8 cellular contexts compared by ENCODE assay signal in the genomic region with DNA sequence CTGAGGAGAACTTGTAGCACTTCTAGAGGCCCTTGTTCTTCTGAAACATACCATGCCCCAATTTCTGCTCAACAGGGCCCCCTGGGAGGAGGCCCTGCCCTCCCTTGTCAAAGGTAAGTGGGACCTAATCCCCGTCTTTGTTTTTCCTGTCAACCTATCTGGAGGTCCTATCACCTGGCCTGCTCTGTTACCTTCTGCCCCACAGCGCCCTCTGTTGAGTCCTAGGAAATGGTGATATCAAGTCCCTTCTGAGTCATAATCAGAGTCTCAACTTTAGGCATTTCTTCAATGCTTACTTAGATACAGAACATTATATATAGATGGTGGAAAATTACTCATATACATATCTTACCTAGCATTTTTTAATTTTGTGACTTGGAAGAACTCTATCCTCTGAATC. TPM values are rescaled to one million over a fixed set of nuclear protein-coding genes. Genes with fewer than 3 reads are reported as not detected.
DNase-seq lines count a peak whose midpoint lies in the region; ATAC-seq and TF ChIP-seq lines count a peak whose summit lies in the region.

No MANE protein-coding gene starts in this region.

- H3K27ac Mint-ChIP-seq in natural killer cell = no peak overlapping the region
- H3K27ac Mint-ChIP-seq in natural killer cell treated with Interleukin-12 subunit alpha and Interleukin-12 subunit beta and Interleukin-15 and Interleukin-18, amount 100 ng/mL, for 72 hours = no peak overlapping the region
- H3K27ac Mint-ChIP-seq in activated naive CD8-positive, alpha-beta T cell treated with anti-CD3 and anti-CD28 coated beads for 36 hours = no peak overlapping the region
- H3K27ac Mint-ChIP-seq in activated T-helper 17 cell treated with anti-CD3 and anti-CD28 coated beads, Interleukin-2, amount 50 U/mL, for 72 hours = no peak overlapping the region

- TF ChIP-seq EP300 in transverse colon (IDR thresholded peaks at IDR 0.05; ENCODE audit: low read depth) = no peak

- no peaks in the 10 kb centered on the region for H3K36me3 Mint-ChIP-seq in natural killer cell
- H3K36me3 Mint-ChIP-seq in natural killer cell treated with Interleukin-12 subunit alpha and Interleukin-12 subunit beta and Interleukin-15 and Interleukin-18, amount 100 ng/mL, for 72 hours = no peaks in the 10 kb centered on the region
- no peaks in the 10 kb centered on the region for H3K36me3 Mint-ChIP-seq in activated naive CD8-positive, alpha-beta T cell treated with anti-CD3 and anti-CD28 coated beads for 36 hours
- H3K36me3 Mint-ChIP-seq in activated T-helper 17 cell treated with anti-CD3 and anti-CD28 coated beads, Interleukin-2, amount 50 U/mL, for 72 hours (ENCODE audit: low read depth) = no peaks in the 10 kb centered on the region

- no peaks in the 10 kb centered on the region for H3K9me3 Mint-ChIP-seq in natural killer cell
- no peaks in the 10 kb centered on the region for H3K9me3 Mint-ChIP-seq in natural killer cell treated with Interleukin-12 subunit alpha and Interleukin-12 subunit beta and Interleukin-15 and Interleukin-18, amount 100 ng/mL, for 72 hours
- no peaks in the 10 kb centered on the region for H3K9me3 Mint-ChIP-seq in activated naive CD8-positive, alpha-beta T cell treated with anti-CD3 and anti-CD28 coated beads for 36 hours
- no peaks in the 10 kb centered on the region for H3K9me3 Mint-ChIP-seq in activated T-helper 17 cell treated with anti-CD3 and anti-CD28 coated beads, Interleukin-2, amount 50 U/mL, for 72 hours

- H3K4me3 Mint-ChIP-seq in natural killer cell = no peak overlapping the region
- H3K4me3 Mint-ChIP-seq in natural killer cell treated with Interleukin-12 subunit alpha and Interleukin-12 subunit beta and Interleukin-15 and Interleukin-18, amount 100 ng/mL, for 72 hours = no peak overlapping the region
- no peak overlapping the region for H3K4me3 Mint-ChIP-seq in activated naive CD8-positive, alpha-beta T cell treated with anti-CD3 and anti-CD28 coated beads for 36 hours
- H3K4me3 Mint-ChIP-seq in activated T-helper 17 cell treated with anti-CD3 and anti-CD28 coated beads, Interleukin-2, amount 50 U/mL, for 72 hours = no peak overlapping the region

- in situ Hi-C loops in transverse colon (cut with MboI; ENCODE audit: low pct_ligation_motif_present in 1 of 4, low pct_unique_long_range_greater_than_20kb in 1 of 4, low sequenced_read_pairs in 3 of 4) = no loop called here

- TF ChIP-seq CTCF in natural killer cell (IDR thresholded peaks at IDR 0.05) (peak; percentile 28), transverse colon (IDR thresholded peaks at IDR 0.05) (peak in 3 of 5 experiments; percentile 18 to 38 (median 21))

- intact Hi-C loops in natural killer cell (cut with micrococcal nuclease) = no loop called here
- intact Hi-C loops in transverse colon (cut with DNase I; ENCODE audit: low total_unique reads) = no loop called here

- no peak for DNase-seq in natural killer cell
- DNase-seq in natural killer cell treated with Interleukin-12 subunit alpha and Interleukin-12 subunit beta and Interleukin-15 and Interleukin-18, amount 100 ng/mL, for 72 hours (ENCODE audit: low spot score) = no peak
- peak; percentile 29 for DNase-seq in activated naive CD8-positive, alpha-beta T cell treated with anti-CD3 and anti-CD28 coated beads for 36 hours
- DNase-seq in transverse colon = peak; percentile 50
- DNase-seq in activated effector memory CD4-positive, alpha-beta T cell treated with Interleukin-2 at 50 U/mL for 16 hours = no peak
- DNase-seq in amniotic stem cell (lab: John Stamatoyannopoulos, UW) = no peak

- WGBS in transverse colon (ENCODE audit: low coverage in 1 of 2), 2 donors = 0 to 24% methylated on average over 2 of the region's 2 CpGs

- H3K36me3 ChIP-seq in transverse colon = no peaks in the 10 kb centered on the region

- H3K27me3 ChIP-seq in transverse colon = peaks cover 21% of the 10 kb centered on the region

- TF ChIP-seq POLR2A in transverse colon (IDR thresholded peaks at IDR 0.05) = no peak

- no peaks in the 10 kb centered on the region for H3K4me1 ChIP-seq in transverse colon

- H3K9me3 ChIP-seq in transverse colon = no peaks in the 10 kb centered on the region

- peaks cover 18 to 22% of the 10 kb centered on the region in 2 donors for H3K4me1 Mint-ChIP-seq in natural killer cell
- H3K4me1 Mint-ChIP-seq in natural killer cell treated with Interleukin-12 subunit alpha and Interleukin-12 subunit beta and Interleukin-15 and Interleukin-18, amount 100 ng/mL, for 72 hours (ENCODE audit: low read depth in 2 of 2) = peaks cover 3 to 10% of the 10 kb centered on the region in 2 donors
- H3K4me1 Mint-ChIP-seq in activated naive CD8-positive, alpha-beta T cell treated with anti-CD3 and anti-CD28 coated beads for 36 hours = peaks cover 4% of the 10 kb centered on the region
- no peaks in the 10 kb centered on the region for H3K4me1 Mint-ChIP-seq in activated T-helper 17 cell treated with anti-CD3 and anti-CD28 coated beads, Interleukin-2, amount 50 U/mL, for 72 hours

- no peak overlapping the region for H3K27ac ChIP-seq in transverse colon

- peaks cover 27 to 30% of the 10 kb centered on the region in 2 donors for H3K27me3 Mint-ChIP-seq in natural killer cell (ENCODE audit: low read depth in 2 of 2)
- H3K27me3 Mint-ChIP-seq in natural killer cell treated with Interleukin-12 subunit alpha and Interleukin-12 subunit beta and Interleukin-15 and Interleukin-18, amount 100 ng/mL, for 72 hours = peaks cover 9 to 20% of the 10 kb centered on the region in 2 donors
- H3K27me3 Mint-ChIP-seq in activated naive CD8-positive, alpha-beta T cell treated with anti-CD3 and anti-CD28 coated beads for 36 hours = peaks cover 18% of the 10 kb centered on the region
- H3K27me3 Mint-ChIP-seq in activated T-helper 17 cell treated with anti-CD3 and anti-CD28 coated beads, Interleukin-2, amount 50 U/mL, for 72 hours = peaks cover 30% of the 10 kb centered on the region

- ATAC-seq in natural killer cell = peak in 2 of 3 donors; percentile 50 to 52
- ATAC-seq in natural killer cell treated with Interleukin-12 subunit alpha and Interleukin-12 subunit beta and Interleukin-15 and Interleukin-18, amount 100 ng/mL, for 72 hours = no peak
- peak; percentile 86 for ATAC-seq in HG02973 (IDR thresholded peaks at IDR 0.05; ENCODE audit: unreplicated experiment)
- ATAC-seq in activated T-helper 17 cell treated with anti-CD3 and anti-CD28 coated beads, Interleukin-2, amount 50 U/mL, for 72 hours (replicated peaks) = no peak

- H3K4me3 ChIP-seq in transverse colon = no peak overlapping the region

RNA-seq across cellular contexts. Expression of a gene that starts 28.2 kb away (rescaled TPM):
- total RNA-seq in natural killer cell = not detected
- total RNA-seq in natural killer cell treated with Interleukin-12 subunit alpha and Interleukin-12 subunit beta and Interleukin-15 and Interleukin-18, amount 100 ng/mL, for 72 hours = not detected
- total RNA-seq in activated naive CD8-positive, alpha-beta T cell treated with anti-CD3 and anti-CD28 coated beads for 36 hours = not detected
- not detected for total RNA-seq in transverse colon
- not detected for total RNA-seq in activated T-helper 17 cell treated with anti-CD3 and anti-CD28 coated beads, Interleukin-2, amount 50 U/mL, for 72 hours

Comparison
In these comparisons a context has a peak if more than half of its experiments do, and no peak if none do; other contexts are left out.
1. ATAC-seq: peak in natural killer cell (2 of 3) and HG02973 (single experiment); none in natural killer cell treated with Interleukin-12 subunit alpha and Interleukin-12 subunit beta and Interleukin-15 and Interleukin-18, amount 100 ng/mL, for 72 hours (0 of 2) and activated T-helper 17 cell treated with anti-CD3 and anti-CD28 coated beads, Interleukin-2, amount 50 U/mL, for 72 hours (single experiment).
2. DNase-seq: peak in activated naive CD8-positive, alpha-beta T cell treated with anti-CD3 and anti-CD28 coated beads for 36 hours (single experiment) and transverse colon (single experiment); none in natural killer cell (single experiment), natural killer cell treated with Interleukin-12 subunit alpha and Interleukin-12 subunit beta and Interleukin-15 and Interleukin-18, amount 100 ng/mL, for 72 hours (single experiment), activated effector memory CD4-positive, alpha-beta T cell treated with Interleukin-2 at 50 U/mL for 16 hours (single experiment) and amniotic stem cell (single experiment).